13 cellular contexts compared by ENCODE assay signal in the genomic region with DNA sequence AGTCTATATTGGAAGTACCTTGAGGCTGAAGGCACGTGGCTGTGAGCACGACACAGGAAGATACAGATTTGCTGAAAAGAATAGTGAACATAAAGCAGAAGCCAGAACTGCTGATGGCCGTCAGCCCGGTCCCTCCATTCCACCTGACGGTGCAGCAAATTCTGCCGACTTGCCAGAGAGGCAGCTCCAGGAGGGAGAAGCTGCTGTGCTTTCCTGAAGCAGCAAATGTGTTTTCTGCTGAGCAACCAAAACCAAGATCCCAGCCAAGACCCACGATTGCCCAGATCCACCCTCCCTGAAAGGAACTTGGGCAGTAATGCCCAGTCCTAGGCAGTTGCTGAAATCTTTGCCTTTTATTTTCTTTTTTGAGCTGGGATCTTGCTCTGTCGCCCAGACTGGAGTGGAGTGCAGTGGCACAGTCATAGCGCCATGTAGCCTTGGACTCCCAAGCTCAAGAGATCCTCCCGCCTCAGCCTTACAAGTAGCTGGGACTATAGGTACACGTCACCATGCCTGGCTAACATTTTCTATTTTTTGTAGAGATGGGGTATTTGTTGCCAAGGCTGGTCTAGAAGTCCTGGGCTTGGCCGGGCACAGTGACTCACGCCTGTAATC. TPM values are rescaled to one million over a fixed set of nuclear protein-coding genes. Genes with fewer than 3 reads are reported as not detected.
DNase-seq lines count a peak whose midpoint lies in the region; FAIRE-seq and TF ChIP-seq lines count a peak whose summit lies in the region.
"Had no signal": no experiment of that assay in that cellular context is flagged by ENCODE, and none has a peak within 500 bp of the region (broad histone marks: within the 10 kb centered on the region; RNA-seq: fewer than 3 reads in every experiment).

No MANE protein-coding gene starts in this region.

- no peaks in the 10 kb centered on the region for H3K9me3 ChIP-seq in right atrium auricular region
- H3K9me3 ChIP-seq in testis: no peaks in the 10 kb centered on the region

- no peak overlapping the region for H3K27ac ChIP-seq in right atrium auricular region
- peak overlapping the region in 1 of 2 donors; percentile 20 for H3K27ac ChIP-seq in testis

- WGBS in testis, 2 donors: 73 to 77% methylated on average over 13 of the region's 13 CpGs

- DNase-seq in right atrium auricular region (ENCODE audit: low spot score) (peak; percentile 63), testis (peak; percentile 38), NCI-H1105 treated with DMSO at 0.1 percent for 48 hours (lab: John Stamatoyannopoulos, UW) (no peak), GM19239 (ENCODE audit: insufficient read length, low spot score) (no peak)
- DNase-seq: activated CD4-positive, alpha-beta T cell treated with anti-CD3 and anti-CD28 coated beads, Interleukin-2, amount 50 U/mL, for 48 hours; activated gamma-delta T cell treated with Interleukin-2 at 50 U/mL for 16 hours; CD8-positive, alpha-beta memory T cell; NCI-H1048; NCI-H226; stimulated activated CD4-positive, alpha-beta T cell treated with anti-CD3 and anti-CD28 coated beads, Interleukin-4, amount 100 ng/mL, for 1 hour; stimulated activated naive CD4-positive, alpha-beta T cell treated with Interleukin-2 at 50 U/mL for 16 hours; T-helper 17 cell had no signal

- H3K27me3 ChIP-seq in right atrium auricular region: no peaks in the 10 kb centered on the region
- no peaks in the 10 kb centered on the region for H3K27me3 ChIP-seq in testis

- H3K4me1 ChIP-seq in right atrium auricular region (no peaks in the 10 kb centered on the region), testis (no peaks in the 10 kb centered on the region)

- no peak overlapping the region for H3K4me3 ChIP-seq in right atrium auricular region
- H3K4me3 ChIP-seq in testis: no peak overlapping the region

- TF ChIP-seq CTCF in right atrium auricular region (IDR thresholded peaks at IDR 0.05): no peak
- no peak for TF ChIP-seq CTCF in testis (IDR thresholded peaks at IDR 0.05)

- no peaks in the 10 kb centered on the region for H3K36me3 ChIP-seq in right atrium auricular region
- H3K36me3 ChIP-seq in testis (ENCODE audit: low read depth, missing control alignments): no peaks in the 10 kb centered on the region

- TF ChIP-seq POLR2A in testis (IDR thresholded peaks at IDR 0.05): no peak

- intact Hi-C loops in testis (cut with DNase I; ENCODE audit: low total_unique reads): no loop called here

- no peak for FAIRE-seq in GM19239 (lab: Jason Lieb, UNC)
- FAIRE-seq: HTR-8/SVneo had no signal

RNA-seq across cellular contexts. Expression of a gene that starts 7.0 kb away (rescaled TPM):
- total RNA-seq in right atrium auricular region: 10 to 100 TPM; 15.8 to 17.2 TPM
- 10 to 100 TPM; 19.9 TPM for total RNA-seq in testis
- polyA plus RNA-seq in testis (ENCODE audit: insufficient read depth, low read depth, low replicate concordance): 42.1 TPM

RNA-seq across cellular contexts. Expression of a gene that starts 8.4 kb away (rescaled TPM):
- 100 to 1,000 TPM in 1 of 2 donors, 10 to 100 TPM in 1; 98.2 to 123 TPM for total RNA-seq in right atrium auricular region
- total RNA-seq in testis: 10 to 100 TPM; 52.8 to 76.9 TPM
- 130 TPM for polyA plus RNA-seq in testis (ENCODE audit: insufficient read depth, low read depth, low replicate concordance)

RNA-seq across cellular contexts. Expression of a gene that starts 24.6 kb away (rescaled TPM):
- total RNA-seq in right atrium auricular region (1,000 to 10,000 TPM; 1,048 to 2,648 TPM), testis (1,000 to 10,000 TPM; 1,958 to 3,437 TPM)
- polyA plus RNA-seq in testis (ENCODE audit: insufficient read depth, low read depth, low replicate concordance): 2,108 TPM

RNA-seq across cellular contexts. Expression of a gene that starts 33.4 kb away (rescaled TPM):
- total RNA-seq in right atrium auricular region (1,000 to 10,000 TPM in 1 of 2 donors, 100 to 1,000 TPM in 1; 765 to 1,868 TPM), testis (1,000 to 10,000 TPM; 1,063 to 1,721 TPM)
- 1,193 TPM for polyA plus RNA-seq in testis (ENCODE audit: insufficient read depth, low read depth, low replicate concordance)

RNA-seq across cellular contexts. Expression of a gene that starts 46.8 kb away (rescaled TPM):
- total RNA-seq in right atrium auricular region (1 to 10 TPM; 1.1 to 2.6 TPM), testis (1 to 10 TPM; 3.0 to 4.6 TPM)
- polyA plus RNA-seq in testis (ENCODE audit: insufficient read depth, low read depth, low replicate concordance): 7.1 TPM

Comparison
In these comparisons a context has a peak if more than half of its experiments do, and no peak if none do; other contexts are left out.
1. DNase-seq: peak in right atrium auricular region (single experiment) and testis (single experiment); none in NCI-H1105 treated with DMSO at 0.1 percent for 48 hours (single experiment) and GM19239 (single experiment).